In genomic region chr17:38415250-38416194, GRCh38 we compare ENCODE assay signal across 9 cellular contexts. TPM values are rescaled to one million over a fixed set of nuclear protein-coding genes. Genes with fewer than 3 reads are reported as not detected.
DNase-seq lines count a peak whose midpoint lies in the region; ATAC-seq, FAIRE-seq and TF ChIP-seq lines count a peak whose summit lies in the region.
"Had no signal": no experiment of that assay in that cellular context is flagged by ENCODE, and none has a peak within 500 bp of the region (broad histone marks: within the 10 kb centered on the region; RNA-seq: fewer than 3 reads in every experiment).

No MANE protein-coding gene starts in this region.

- intact Hi-C loops in K562 (cut with micrococcal nuclease) = no loop called here
- intact Hi-C loops in lower lobe of right lung (cut with DNase I) = no loop called here
- intact Hi-C loops in uterus (cut with DNase I; ENCODE audit: low total_unique reads) = loop anchor here (5.0 kb wide), 1 partner anchor 68 kb away; no protein-coding TSS in a partner anchor

- peak; percentile 81 for ATAC-seq in DND-41 (ENCODE audit: insufficient read depth, low read depth)
- ATAC-seq in K562 = peak; percentile 87
- ATAC-seq in lower lobe of right lung = peak; percentile 83
- ATAC-seq in GM21360 (IDR thresholded peaks at IDR 0.05; ENCODE audit: unreplicated experiment) = no peak

- peaks cover 56% of the 10 kb centered on the region for H3K4me1 ChIP-seq in DND-41 (ENCODE audit: insufficient read depth, low read length)
- H3K4me1 ChIP-seq in HUES64 (ENCODE audit: insufficient read depth, low read length) = peaks cover 20% of the 10 kb centered on the region
- H3K4me1 ChIP-seq in K562 (replicated peaks in 1 of 2; ENCODE audit: control insufficient read depth in 2 of 2, insufficient read depth in 2 of 2, low read length in 2 of 2) = peaks cover 30 to 41% of the 10 kb centered on the region in 2 experiments
- H3K4me1 ChIP-seq in lower lobe of right lung = peaks cover 17% of the 10 kb centered on the region
- H3K4me1 ChIP-seq in uterus = peaks cover 0 to 8% of the 10 kb centered on the region in 2 donors

- in situ Hi-C loops in K562 (cut with MboI) = no loop called here

- no peak; a peak in 1 of 4 replicates for TF ChIP-seq RAD21 in K562 (CRISPR knock-in tag; conservative IDR thresholded peaks at IDR 0.05 in 1 of 2, IDR thresholded peaks at IDR 0.05 in 1 of 2)

- no peaks in the 10 kb centered on the region for H3K9me1 ChIP-seq in K562 (ENCODE audit: control insufficient read depth, insufficient read depth, low read length)

- peak overlapping the region in 1 of 2 experiments; percentile 55; a peak in 3 of 4 replicates for H3K4me3 ChIP-seq in DND-41 (ENCODE audit: low read depth in 1 of 2, low read length in 2 of 2)
- peak overlapping the region; percentile 38 for H3K4me3 ChIP-seq in HUES64 (ENCODE audit: low read length)
- no peak overlapping the region for H3K4me3 ChIP-seq in K562
- peak overlapping the region; percentile 29 for H3K4me3 ChIP-seq in lower lobe of right lung
- H3K4me3 ChIP-seq in uterus = no peak overlapping the region
- H3K4me3 ChIP-seq: skin epidermis had no signal

- H3K79me2 ChIP-seq in DND-41 (ENCODE audit: insufficient read depth, low read length) (no peaks in the 10 kb centered on the region), K562 (ENCODE audit: control insufficient read depth, insufficient read depth, low read length) (no peaks in the 10 kb centered on the region)

- H2AFZ ChIP-seq in DND-41 (ENCODE audit: low read depth, low read length) (peak overlapping the region; percentile 88), K562 (ENCODE audit: low read depth, low read length) (peak overlapping the region; percentile 54; the same call in 1 of the 2 replicates)

- H3K9me3 ChIP-seq in DND-41 (ENCODE audit: insufficient read depth, low read length, severe bottlenecking) (no peaks in the 10 kb centered on the region), HUES64 (ENCODE audit: insufficient read depth, low read depth, low read length) (no peaks in the 10 kb centered on the region), K562 (replicated peaks; ENCODE audit: control insufficient read depth, insufficient read depth, low read depth, low read length) (no peaks in the 10 kb centered on the region), lower lobe of right lung (no peaks in the 10 kb centered on the region), uterus (no peaks in the 10 kb centered on the region)

- H3K36me3 ChIP-seq in DND-41 (ENCODE audit: insufficient read depth, low read length) (no peaks in the 10 kb centered on the region), HUES64 (ENCODE audit: insufficient read depth, low read length) (no peaks in the 10 kb centered on the region), K562 (ENCODE audit: control insufficient read depth, insufficient read depth, low read length) (no peaks in the 10 kb centered on the region), lower lobe of right lung (no peaks in the 10 kb centered on the region), uterus (no peaks in the 10 kb centered on the region)

- TF ChIP-seq POLR2A in K562 (conservative IDR thresholded peaks at IDR 0.05) = no peak
- no peak for TF ChIP-seq POLR2A in uterus (IDR thresholded peaks at IDR 0.05)
- no peak for TF ChIP-seq POLR2A in GM12892 (IDR thresholded peaks at IDR 0.05; ENCODE audit: low read depth, low read length)

- no TSS peak for BruUV-seq in K562 (replicated peaks; lab: Mats Ljungman, UMichigan)

- peak overlapping the region; percentile 82 for H3K4me2 ChIP-seq in DND-41 (ENCODE audit: insufficient read depth, low read length)
- H3K4me2 ChIP-seq in K562 (ENCODE audit: insufficient read depth, low read length) = peak overlapping the region; percentile 55

- FAIRE-seq in K562 (lab: Jason Lieb, UNC) = no peak
- FAIRE-seq in GM12892 (lab: Jason Lieb, UNC) = no peak

- 20% methylated on average over 22 of the region's 22 CpGs for WGBS in HUES64
- WGBS in K562 (ENCODE audit: insufficient coverage, low coverage, missing lambda C conversion rate) = 25% methylated on average over 14 of the region's 22 CpGs

- H4K20me1 ChIP-seq in DND-41 (ENCODE audit: insufficient read depth, low read length) = no peaks in the 10 kb centered on the region
- H4K20me1 ChIP-seq in K562 (replicated peaks; ENCODE audit: control insufficient read depth, insufficient read depth, low read length) = peaks cover 8% of the 10 kb centered on the region

- H3K9ac ChIP-seq in DND-41 (ENCODE audit: low read depth, low read length) (peak overlapping the region; percentile 81), HUES64 (ENCODE audit: low read depth, low read length) (peak overlapping the region; percentile 84), K562 (ENCODE audit: insufficient read depth in 1 of 2, low read depth in 2 of 2, low read length in 2 of 2) (peak overlapping the region; percentile 24 to 60; a peak in 3 of 4 replicates)

- peaks cover 3% of the 10 kb centered on the region for H3K27me3 ChIP-seq in DND-41 (ENCODE audit: insufficient read depth, low read length, poor library complexity)
- peaks cover 25% of the 10 kb centered on the region for H3K27me3 ChIP-seq in HUES64 (ENCODE audit: insufficient read depth, low read length)
- H3K27me3 ChIP-seq in K562 (ENCODE audit: control insufficient read depth in 2 of 2, insufficient read depth in 2 of 2, low read length in 2 of 2) = peaks cover 11 to 34% of the 10 kb centered on the region in 2 experiments; a peak in 4 of 5 replicates
- peaks cover 43% of the 10 kb centered on the region for H3K27me3 ChIP-seq in lower lobe of right lung (ENCODE audit: low read depth)
- H3K27me3 ChIP-seq in uterus = no peaks in the 10 kb centered on the region

- CTCF ChIA-PET in K562 (lab: Yijun Ruan, JAX; ENCODE audit: low intra/inter-chr PET ratio) = interaction anchor here (1.6 to 4.2 kb wide), 3 partner anchors 65 to 82 kb away, joined by 3 to 42 read pairs (median 20); partner anchors contain the start of gene SOCS7

- H3K27ac ChIP-seq in DND-41 (ENCODE audit: low read length) (peak overlapping the region; percentile 85), HUES64 (ENCODE audit: low read depth, low read length) (peak overlapping the region; percentile 89), K562 (ENCODE audit: extremely low read depth, low read depth, low read length) (no peak overlapping the region; the same call in 2 of the 3 replicates), lower lobe of right lung (peak overlapping the region; percentile 78), uterus (no peak overlapping the region)
- H3K27ac ChIP-seq: skin epidermis had no signal

- POLR2A ChIA-PET in K562 (lab: Yijun Ruan, JAX) = interaction anchor here (0.6 to 1.5 kb wide), 9 partner anchors 8 to 66 kb away, joined by 3 to 8 read pairs (median 4); partner anchors contain the start of gene SOCS7

- TF ChIP-seq EP300 in K562 (IDR thresholded peaks at IDR 0.05; ENCODE audit: low read length) = peak; percentile 43; the same call in 1 of the 2 replicates

- TF ChIP-seq CTCF in DND-41 (IDR thresholded peaks at IDR 0.05; ENCODE audit: borderline replicate concordance, extremely low read depth, low read length, poor library complexity, severe bottlenecking) (no peak), K562 (IDR thresholded peaks at IDR 0.05 in 2 of 3, conservative IDR thresholded peaks at IDR 0.05 in 1 of 3; ENCODE audit: insufficient read depth in 2 of 3, low read depth in 1 of 3, low read length in 3 of 3) (no peak), lower lobe of right lung (IDR thresholded peaks at IDR 0.05) (no peak), uterus (IDR thresholded peaks at IDR 0.05) (no peak)

- DNase-seq in DND-41 (peak; percentile 92), NCI-H82 treated with DMSO at 0.1 percent for 48 hours (lab: John Stamatoyannopoulos, UW; ENCODE audit: unreplicated experiment) (peak; percentile 86), K562 (ENCODE audit: extremely low read depth in 1 of 4, low spot score in 3 of 4) (peak in 1 of 4 experiments; percentile 37), lower lobe of right lung (peak; percentile 73), uterus (no peak), GM12892 (ENCODE audit: insufficient read length) (no peak)

TF ChIP-seq in K562, 482 proteins besides CTCF, POLR2A, EP300 and RAD21 (continues in another document):
- TF ChIP-seq ZBED1 (IDR thresholded peaks at IDR 0.05) (no peak), XRCC3 (IDR thresholded peaks at IDR 0.05) (no peak), TFE3 (CRISPR knock-in tag; IDR thresholded peaks at IDR 0.05) (no peak), ZNF140 (CRISPR knock-in tag; IDR thresholded peaks at IDR 0.05) (no peak)

RNA-seq across cellular contexts. Expression of gene ARHGAP23, which starts 12.7 kb away (rescaled TPM):
- 39.3 TPM for polyA plus RNA-seq in HUES64 (2013, experiment 1 of 2)
- polyA plus RNA-seq in HUES64 (2013, experiment 2 of 2) = 29.3 TPM
- total RNA-seq in K562 (2011; cell fraction: chromatin; rRNA removed; ENCODE audit: low replicate concordance) = 5.4 and 10.3 TPM in 2 replicates
- total RNA-seq in K562 (2011; cell fraction: nucleolus; rRNA removed) = 3.6 and 6.0 TPM in 2 replicates
- 4.4 and 6.6 TPM in 2 replicates for total RNA-seq in K562 (2011; cell fraction: nucleoplasm; rRNA removed)
- total RNA-seq in K562 (2014; rRNA removed) (0.33 and 0.86 TPM in 2 replicates), K562 (2014; rRNA removed; fragmentation: Illumina TruSeq; extraction: Trizol) (0.06 and 0.25 TPM in 2 replicates), K562 (2015; rRNA removed; fragmentation: Illumina TruSeq; extraction: Trizol) (0.29 and 0.57 TPM in 2 replicates), K562 (2021) (1.4 and 2.7 TPM in 2 replicates), lower lobe of right lung (48.4 TPM), uterus (100 to 1,000 TPM in 1 of 4 donors, 10 to 100 TPM in 1, 1 to 10 TPM in 2; 2.6 to 119 (median 15.2) TPM)
- polyA plus RNA-seq in K562 (2011; rRNA removed) (0.12 and 0.71 TPM in 2 replicates), K562 (2014; fragmentation: Illumina TruSeq; extraction: Trizol) (0.68 and 0.70 TPM in 2 replicates), K562 (2014; fragmentation: Nextera tagmentation; extraction: Ambion mirVana) (under 1 TPM; 0.01 to 0.03 TPM), K562 (2014; rRNA removed) (0.69 and 1.6 TPM in 2 replicates)
- 0.10 and 1.00 TPM in 2 replicates for polyA plus RNA-seq in K562 (2011; cell fraction: cytosol; rRNA removed)
- polyA plus RNA-seq in K562 (2011; cell fraction: nucleus; rRNA removed) = 0.80 and 2.2 TPM in 2 replicates
- polyA plus RNA-seq in K562 (2012) = 0.52 and 0.68 TPM in 2 replicates
- 0.24 and 1.6 TPM in 2 replicates for polyA minus RNA-seq in K562 (2011; rRNA and poly(A)+ RNA removed)
- 0.18 and 1.4 TPM in 2 replicates for polyA minus RNA-seq in K562 (2011; cell fraction: cytosol; rRNA and poly(A)+ RNA removed)
- polyA minus RNA-seq in K562 (2011; cell fraction: nucleus; rRNA and poly(A)+ RNA removed) = 1.7 and 3.0 TPM in 2 replicates
- 4.2 TPM for polyA plus RNA-seq in GM12892 (2012; ENCODE audit: missing spikeins)

Comparison
In these comparisons a context has a peak if more than half of its experiments do, and no peak if none do; other contexts are left out.
1. DNase-seq: peak in DND-41 (single experiment), NCI-H82 treated with DMSO at 0.1 percent for 48 hours (single experiment) and lower lobe of right lung (single experiment); none in uterus (0 of 2) and GM12892 (single experiment).
2. H3K27ac ChIP-seq: peak in DND-41 (single experiment), HUES64 (single experiment) and lower lobe of right lung (single experiment); none in K562 (single experiment) and uterus (0 of 2).
3. H3K4me3 ChIP-seq: peak in HUES64 (single experiment) and lower lobe of right lung (single experiment); none in K562 (single experiment) and uterus (0 of 2).
4. Peak in every context shown above with its lines, with median percentiles within 50 percentile points of each other: H3K9ac ChIP-seq.